Comparison of ENCODE assay signal across 1 cellular context in the genomic region with DNA sequence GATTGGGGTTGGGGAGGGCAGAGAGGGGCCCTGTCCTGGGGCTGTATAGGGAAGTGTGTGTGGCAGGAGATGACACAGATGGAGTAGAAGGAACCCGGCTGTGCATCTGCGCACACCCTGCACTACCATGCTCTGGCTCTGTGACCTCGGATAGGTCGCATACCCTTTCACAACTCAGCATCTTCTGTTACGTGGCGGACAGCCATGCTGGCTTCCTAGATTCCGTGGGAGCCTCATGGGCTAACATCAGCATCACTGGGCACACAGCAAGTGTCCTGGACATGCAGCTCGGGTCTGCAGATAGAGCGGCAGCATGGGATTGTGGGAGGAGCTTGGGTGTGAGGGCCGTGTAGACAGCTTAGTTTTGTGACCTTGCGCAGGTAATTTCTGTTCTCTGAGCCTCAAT.
TF ChIP-seq lines count a peak whose summit lies in the region.

No MANE protein-coding gene starts in this region.

TF ChIP-seq in K562, 482 proteins besides CTCF, POLR2A, EP300 and RAD21:
- TF ChIP-seq, protein P1, sequence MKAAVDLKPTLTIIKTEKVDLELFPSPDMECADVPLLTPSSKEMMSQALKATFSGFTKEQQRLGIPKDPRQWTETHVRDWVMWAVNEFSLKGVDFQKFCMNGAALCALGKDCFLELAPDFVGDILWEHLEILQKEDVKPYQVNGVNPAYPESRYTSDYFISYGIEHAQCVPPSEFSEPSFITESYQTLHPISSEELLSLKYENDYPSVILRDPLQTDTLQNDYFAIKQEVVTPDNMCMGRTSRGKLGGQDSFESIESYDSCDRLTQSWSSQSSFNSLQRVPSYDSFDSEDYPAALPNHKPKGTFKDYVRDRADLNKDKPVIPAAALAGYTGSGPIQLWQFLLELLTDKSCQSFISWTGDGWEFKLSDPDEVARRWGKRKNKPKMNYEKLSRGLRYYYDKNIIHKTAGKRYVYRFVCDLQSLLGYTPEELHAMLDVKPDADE (conservative IDR thresholded peaks at IDR 0.05; ENCODE audit: control insufficient read depth, low read depth, low read length), result 0 out of 2 replicates have a peak, but pooled peaks have one; percentile 26
- TF ChIP-seq RB1 (IDR thresholded peaks at IDR 0.05; ENCODE audit: low read depth) (no peak), RBFOX2 (IDR thresholded peaks at IDR 0.05; ENCODE audit: low read depth, low read length) (peak; percentile 39), ZNF384 (IDR thresholded peaks at IDR 0.05; ENCODE audit: low read depth, low read length) (no peak), SIRT6 (IDR thresholded peaks at IDR 0.05; ENCODE audit: low read depth, low read length) (no peak), ZNF124 (CRISPR knock-in tag; IDR thresholded peaks at IDR 0.05) (no peak), SMC3 (conservative IDR thresholded peaks at IDR 0.05; ENCODE audit: insufficient read depth, low read depth, low read length) (no peak), ZNF79 (CRISPR knock-in tag; IDR thresholded peaks at IDR 0.05; ENCODE audit: low read depth) (no peak), SRSF3 (IDR thresholded peaks at IDR 0.05; ENCODE audit: insufficient read depth, low read length) (no peak), ZNF707 (CRISPR knock-in tag; conservative IDR thresholded peaks at IDR 0.05) (no peak), MAFF (IDR thresholded peaks at IDR 0.05; ENCODE audit: low read length) (no peak), ZNF764 (CRISPR knock-in tag; IDR thresholded peaks at IDR 0.05; ENCODE audit: low read depth) (no peak), TAF1 (IDR thresholded peaks at IDR 0.05; ENCODE audit: control insufficient read depth, extremely low read depth, insufficient read depth, low read length, severe bottlenecking) (no peak), ZNF134 (CRISPR knock-in tag; conservative IDR thresholded peaks at IDR 0.05) (no peak)
- TF ChIP-seq, protein P2, sequence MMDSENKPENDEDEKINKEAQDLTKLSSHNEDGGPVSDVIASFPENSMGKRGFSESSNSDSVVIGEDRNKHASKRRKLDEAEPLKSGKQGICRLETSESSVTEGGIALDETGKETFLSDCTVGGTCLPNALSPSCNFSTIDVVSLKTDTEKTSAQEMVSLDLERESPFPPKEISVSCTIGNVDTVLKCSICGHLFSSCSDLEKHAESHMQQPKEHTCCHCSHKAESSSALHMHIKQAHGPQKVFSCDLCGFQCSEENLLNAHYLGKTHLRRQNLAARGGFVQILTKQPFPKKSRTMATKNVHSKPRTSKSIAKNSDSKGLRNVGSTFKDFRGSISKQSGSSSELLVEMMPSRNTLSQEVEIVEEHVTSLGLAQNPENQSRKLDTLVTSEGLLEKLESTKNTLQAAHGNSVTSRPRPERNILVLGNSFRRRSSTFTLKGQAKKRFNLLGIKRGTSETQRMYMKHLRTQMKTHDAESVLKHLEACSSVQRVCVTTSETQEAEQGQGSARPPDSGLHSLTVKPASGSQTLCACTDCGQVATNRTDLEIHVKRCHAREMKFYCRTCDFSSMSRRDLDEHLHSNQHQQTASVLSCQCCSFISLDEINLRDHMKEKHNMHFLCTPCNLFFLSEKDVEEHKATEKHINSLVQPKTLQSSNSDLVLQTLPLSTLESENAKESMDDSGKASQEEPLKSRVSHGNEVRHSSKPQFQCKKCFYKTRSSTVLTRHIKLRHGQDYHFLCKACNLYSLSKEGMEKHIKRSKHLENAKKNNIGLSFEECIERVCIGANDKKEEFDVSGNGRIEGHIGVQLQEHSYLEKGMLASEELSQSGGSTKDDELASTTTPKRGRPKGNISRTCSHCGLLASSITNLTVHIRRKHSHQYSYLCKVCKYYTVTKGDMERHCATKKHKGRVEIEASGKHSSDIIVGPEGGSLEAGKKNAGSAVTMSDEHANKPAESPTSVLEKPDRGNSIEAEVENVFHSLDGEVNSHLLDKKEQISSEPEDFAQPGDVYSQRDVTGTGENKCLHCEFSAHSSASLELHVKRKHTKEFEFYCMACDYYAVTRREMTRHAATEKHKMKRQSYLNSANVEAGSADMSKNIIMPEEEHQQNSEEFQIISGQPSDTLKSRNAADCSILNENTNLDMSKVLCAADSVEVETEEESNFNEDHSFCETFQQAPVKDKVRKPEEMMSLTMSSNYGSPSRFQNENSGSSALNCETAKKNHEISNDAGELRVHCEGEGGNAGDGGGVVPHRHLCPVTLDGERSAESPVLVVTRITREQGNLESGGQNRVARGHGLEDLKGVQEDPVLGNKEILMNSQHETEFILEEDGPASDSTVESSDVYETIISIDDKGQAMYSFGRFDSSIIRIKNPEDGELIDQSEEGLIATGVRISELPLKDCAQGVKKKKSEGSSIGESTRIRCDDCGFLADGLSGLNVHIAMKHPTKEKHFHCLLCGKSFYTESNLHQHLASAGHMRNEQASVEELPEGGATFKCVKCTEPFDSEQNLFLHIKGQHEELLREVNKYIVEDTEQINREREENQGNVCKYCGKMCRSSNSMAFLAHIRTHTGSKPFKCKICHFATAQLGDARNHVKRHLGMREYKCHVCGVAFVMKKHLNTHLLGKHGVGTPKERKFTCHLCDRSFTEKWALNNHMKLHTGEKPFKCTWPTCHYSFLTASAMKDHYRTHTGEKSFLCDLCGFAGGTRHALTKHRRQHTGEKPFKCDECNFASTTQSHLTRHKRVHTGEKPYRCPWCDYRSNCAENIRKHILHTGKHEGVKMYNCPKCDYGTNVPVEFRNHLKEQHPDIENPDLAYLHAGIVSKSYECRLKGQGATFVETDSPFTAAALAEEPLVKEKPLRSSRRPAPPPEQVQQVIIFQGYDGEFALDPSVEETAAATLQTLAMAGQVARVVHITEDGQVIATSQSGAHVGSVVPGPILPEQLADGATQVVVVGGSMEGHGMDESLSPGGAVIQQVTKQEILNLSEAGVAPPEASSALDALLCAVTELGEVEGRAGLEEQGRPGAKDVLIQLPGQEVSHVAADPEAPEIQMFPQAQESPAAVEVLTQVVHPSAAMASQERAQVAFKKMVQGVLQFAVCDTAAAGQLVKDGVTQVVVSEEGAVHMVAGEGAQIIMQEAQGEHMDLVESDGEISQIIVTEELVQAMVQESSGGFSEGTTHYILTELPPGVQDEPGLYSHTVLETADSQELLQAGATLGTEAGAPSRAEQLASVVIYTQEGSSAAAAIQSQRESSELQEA (IDR thresholded peaks at IDR 0.05; ENCODE audit: low read depth), result no peak
- TF ChIP-seq, protein P3, sequence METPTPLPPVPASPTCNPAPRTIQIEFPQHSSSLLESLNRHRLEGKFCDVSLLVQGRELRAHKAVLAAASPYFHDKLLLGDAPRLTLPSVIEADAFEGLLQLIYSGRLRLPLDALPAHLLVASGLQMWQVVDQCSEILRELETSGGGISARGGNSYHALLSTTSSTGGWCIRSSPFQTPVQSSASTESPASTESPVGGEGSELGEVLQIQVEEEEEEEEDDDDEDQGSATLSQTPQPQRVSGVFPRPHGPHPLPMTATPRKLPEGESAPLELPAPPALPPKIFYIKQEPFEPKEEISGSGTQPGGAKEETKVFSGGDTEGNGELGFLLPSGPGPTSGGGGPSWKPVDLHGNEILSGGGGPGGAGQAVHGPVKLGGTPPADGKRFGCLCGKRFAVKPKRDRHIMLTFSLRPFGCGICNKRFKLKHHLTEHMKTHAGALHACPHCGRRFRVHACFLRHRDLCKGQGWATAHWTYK (CRISPR knock-in tag; IDR thresholded peaks at IDR 0.05), result no peak
- TF ChIP-seq, protein P4, sequence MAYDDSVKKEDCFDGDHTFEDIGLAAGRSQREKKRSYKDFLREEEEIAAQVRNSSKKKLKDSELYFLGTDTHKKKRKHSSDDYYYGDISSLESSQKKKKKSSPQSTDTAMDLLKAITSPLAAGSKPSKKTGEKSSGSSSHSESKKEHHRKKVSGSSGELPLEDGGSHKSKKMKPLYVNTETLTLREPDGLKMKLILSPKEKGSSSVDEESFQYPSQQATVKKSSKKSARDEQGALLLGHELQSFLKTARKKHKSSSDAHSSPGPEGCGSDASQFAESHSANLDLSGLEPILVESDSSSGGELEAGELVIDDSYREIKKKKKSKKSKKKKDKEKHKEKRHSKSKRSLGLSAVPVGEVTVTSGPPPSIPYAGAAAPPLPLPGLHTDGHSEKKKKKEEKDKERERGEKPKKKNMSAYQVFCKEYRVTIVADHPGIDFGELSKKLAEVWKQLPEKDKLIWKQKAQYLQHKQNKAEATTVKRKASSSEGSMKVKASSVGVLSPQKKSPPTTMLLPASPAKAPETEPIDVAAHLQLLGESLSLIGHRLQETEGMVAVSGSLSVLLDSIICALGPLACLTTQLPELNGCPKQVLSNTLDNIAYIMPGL (CRISPR knock-in tag; IDR thresholded peaks at IDR 0.05), result no peak
- TF ChIP-seq, protein P5, sequence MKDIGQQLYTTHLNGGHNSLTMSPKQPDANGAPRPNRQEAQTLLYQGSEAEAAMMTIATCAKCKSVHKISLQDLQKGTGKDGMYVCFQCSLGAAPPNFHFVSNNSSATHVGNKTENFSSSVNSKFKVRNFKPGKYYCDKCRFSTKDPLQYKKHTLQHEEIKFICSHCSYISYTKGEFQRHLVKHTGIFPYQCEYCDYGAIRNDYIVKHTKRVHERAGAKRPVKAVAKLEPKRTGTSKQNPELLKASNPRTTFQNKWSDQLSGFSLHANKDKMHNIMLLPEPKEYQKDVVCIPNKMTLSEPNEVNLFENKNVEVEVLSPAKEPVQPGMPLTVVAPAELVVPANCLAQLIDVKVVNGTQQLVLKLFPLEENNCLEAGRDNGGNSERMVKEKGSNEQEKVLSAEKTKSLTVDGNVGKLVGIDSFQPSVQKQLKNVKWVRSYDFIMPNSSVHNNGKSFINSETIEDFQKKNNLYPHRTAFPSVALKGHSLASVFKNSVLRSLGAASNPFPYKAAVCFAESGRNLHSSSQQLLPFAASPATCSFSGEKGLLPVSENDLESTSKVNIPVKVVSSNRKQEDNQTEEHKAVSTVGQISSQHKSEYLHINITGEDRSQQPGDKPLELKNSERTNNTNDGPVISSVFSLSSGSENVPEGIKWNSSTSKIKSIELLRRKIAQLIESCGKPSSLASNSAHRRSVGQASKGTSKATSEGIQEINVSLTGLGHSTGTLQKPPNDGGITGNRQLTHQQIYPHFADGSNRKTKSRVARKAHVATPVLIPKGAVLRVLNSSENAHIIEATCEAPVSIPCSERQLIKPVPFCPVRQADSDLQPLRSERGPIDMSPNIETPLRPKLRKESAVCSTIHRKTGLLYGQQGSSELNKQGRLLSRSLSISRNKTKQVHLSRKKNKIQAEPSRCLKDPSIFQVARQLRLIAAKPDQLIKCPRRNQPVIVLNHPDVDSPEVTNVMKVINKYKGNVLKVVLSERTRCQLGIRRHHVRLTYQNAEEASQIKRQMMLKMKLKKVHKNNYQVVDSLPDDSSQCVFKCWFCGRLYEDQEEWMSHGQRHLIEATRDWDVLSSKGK (CRISPR knock-in tag; IDR thresholded peaks at IDR 0.05), result no peak
